Comparison of ENCODE assay signal across 9 cellular contexts in the genomic region with DNA sequence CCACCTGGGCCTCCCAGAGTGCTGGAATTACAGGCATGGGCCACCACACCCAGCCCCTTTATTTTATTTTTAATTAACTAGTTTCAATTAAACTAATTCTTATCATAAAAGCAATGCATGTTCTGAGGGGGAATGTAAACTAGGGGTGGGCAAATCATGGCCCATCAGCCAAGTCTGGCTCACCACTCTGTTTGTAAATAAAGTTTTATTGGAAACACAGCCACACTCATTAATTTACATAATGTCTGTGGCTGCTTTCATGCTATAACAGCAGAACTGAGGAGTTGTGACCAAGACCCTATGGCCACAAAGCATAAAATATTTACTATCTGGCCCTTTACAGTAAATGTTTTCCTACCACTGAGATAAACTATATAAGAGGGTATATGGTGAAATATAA.
"Had no signal": no experiment of that assay in that cellular context is flagged by ENCODE, and none has a peak within 500 bp of the region (broad histone marks: within the 10 kb centered on the region; RNA-seq: fewer than 3 reads in every experiment).

No MANE protein-coding gene starts in this region.

- FAIRE-seq: HepG2, HTR-8/SVneo had no signal

- H3K27me3 Mint-ChIP-seq: IgD-negative memory B cell had no signal

- ATAC-seq: HepG2 had no signal

- H3K27ac ChIP-seq: HL-60, KMS-11 had no signal

- DNase-seq: IMR-90, Karpas-422, KBM-7, KG1 had no signal

- H3K9ac ChIP-seq: KMS-11 had no signal

- H3K4me1 Mint-ChIP-seq: IgD-negative memory B cell had no signal

- H3K9me3 Mint-ChIP-seq: IgD-negative memory B cell had no signal

- H3K27ac Mint-ChIP-seq: IgD-negative memory B cell had no signal

- H3K4me3 Mint-ChIP-seq: IgD-negative memory B cell had no signal

- H3K4me2 ChIP-seq: KMS-11 had no signal
